In the genomic region with DNA sequence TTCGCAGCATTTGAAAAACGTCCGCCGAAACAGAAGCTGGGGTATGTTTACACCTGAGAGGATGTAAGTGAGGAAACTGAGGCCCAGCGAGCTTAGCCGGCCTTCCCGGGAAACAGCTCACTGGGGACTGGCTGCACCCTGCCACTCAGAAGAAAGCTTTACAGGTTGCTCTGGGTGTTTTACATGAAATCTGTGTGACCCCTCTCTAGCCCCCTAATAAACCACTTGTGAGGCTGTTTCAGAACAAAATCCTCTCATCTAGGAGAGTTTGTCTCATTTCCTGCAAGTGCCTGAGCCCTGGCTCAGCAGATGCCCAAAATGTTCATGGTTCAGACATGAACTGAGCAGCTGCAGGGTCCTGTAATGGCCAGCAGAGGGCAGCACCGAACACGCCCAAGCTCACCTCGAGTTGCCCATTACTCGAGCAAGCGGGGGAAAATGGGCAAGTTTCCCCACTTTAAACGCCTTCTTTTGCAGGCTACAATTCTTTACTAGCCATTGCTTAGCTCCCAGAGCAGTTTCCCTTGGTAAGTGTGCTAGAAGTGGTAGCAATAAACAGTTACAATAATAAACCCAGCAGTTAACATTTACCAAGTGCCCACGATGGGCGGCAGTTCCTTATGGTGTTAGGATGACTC, we compare ENCODE assay signal across 8 cellular contexts.
DNase-seq lines count a peak whose midpoint lies in the region; ATAC-seq and TF ChIP-seq lines count a peak whose summit lies in the region.

No MANE protein-coding gene starts in this region.

- H3K79me1 ChIP-seq in neuronal stem cell (ENCODE audit: low read depth, low read length): no peaks in the 10 kb centered on the region

- H2BK120ac ChIP-seq in neuronal stem cell (ENCODE audit: low read depth, low read length): no peak overlapping the region

- H3K4me2 ChIP-seq in DND-41 (ENCODE audit: insufficient read depth, low read length) (no peak overlapping the region), neuronal stem cell (ENCODE audit: insufficient read depth, low read length, poor library complexity, severe bottlenecking) (no peak overlapping the region)

- peak; percentile 72 for DNase-seq in DND-41
- DNase-seq in KG1 (lab: John Stamatoyannopoulos, UW): peak; percentile 27
- peak; percentile 74 for DNase-seq in RPMI8226
- peak; percentile 55 to 57 for DNase-seq in activated T-helper 1 cell treated with anti-CD3 and anti-CD28 coated beads, Interleukin-2, amount 50 U/mL, for 16 hours (ENCODE audit: low read depth in 1 of 2, low spot score in 1 of 2)
- DNase-seq in fibroblast of the conjunctiva (ENCODE audit: low read depth): peak; percentile 69
- DNase-seq in neuronal stem cell (ENCODE audit: low spot score): peak; percentile 76
- peak; percentile 65 to 68 for DNase-seq in stimulated activated naive CD8-positive, alpha-beta T cell treated with anti-CD3 and anti-CD28 coated beads, Interleukin-15, amount 100 ng/mL, for 72 hours
- DNase-seq in cortex of kidney (lab: John Stamatoyannopoulos, UW): no peak

- H3K79me2 ChIP-seq in DND-41 (ENCODE audit: insufficient read depth, low read length): no peaks in the 10 kb centered on the region

- H3K4me3 ChIP-seq in DND-41 (ENCODE audit: low read depth in 1 of 2, low read length in 2 of 2) (no peak overlapping the region), neuronal stem cell (ENCODE audit: low read length in 2 of 2) (no peak overlapping the region)

- no peak overlapping the region for H3K27ac Mint-ChIP-seq in stimulated activated naive CD8-positive, alpha-beta T cell treated with anti-CD3 and anti-CD28 coated beads, Interleukin-15, amount 100 ng/mL, for 72 hours

- H4K8ac ChIP-seq in neuronal stem cell (ENCODE audit: low read depth, low read length): no peak overlapping the region

- TF ChIP-seq CTCF in DND-41 (IDR thresholded peaks at IDR 0.05; ENCODE audit: borderline replicate concordance, extremely low read depth, low read length, poor library complexity, severe bottlenecking): peak; percentile 99

- H2AFZ ChIP-seq in DND-41 (ENCODE audit: low read depth, low read length) (0 out of 2 replicates have a peak overlapping the region, but pooled peaks have one; percentile 45), neuronal stem cell (ENCODE audit: low read length) (peak overlapping the region; percentile 9)

- no CpG with 5 or more reads among the region's 15 CpGs for WGBS in neuronal stem cell (ENCODE audit: extremely low coverage in 2 of 2, insufficient read length in 2 of 2, insufficient replicate concordance in 1 of 2), 2 donors

- no peak overlapping the region for H3K23ac ChIP-seq in neuronal stem cell (ENCODE audit: low read depth, low read length, poor library complexity)

- no peak overlapping the region for H2BK15ac ChIP-seq in neuronal stem cell (ENCODE audit: low read length)

- H3K9ac ChIP-seq in DND-41 (ENCODE audit: low read depth, low read length) (no peak overlapping the region), neuronal stem cell (ENCODE audit: low read depth, low read length, poor library complexity) (no peak overlapping the region)

- peak; percentile 93 for ATAC-seq in DND-41 (ENCODE audit: insufficient read depth, low read depth)
- ATAC-seq in stimulated activated naive CD8-positive, alpha-beta T cell treated with anti-CD3 and anti-CD28 coated beads, Interleukin-15, amount 100 ng/mL, for 72 hours: peak; percentile 74

- no peak overlapping the region for H3K14ac ChIP-seq in neuronal stem cell (ENCODE audit: low read length)

- H3K4me1 Mint-ChIP-seq in stimulated activated naive CD8-positive, alpha-beta T cell treated with anti-CD3 and anti-CD28 coated beads, Interleukin-15, amount 100 ng/mL, for 72 hours: no peaks in the 10 kb centered on the region

- H3K27me3 Mint-ChIP-seq in stimulated activated naive CD8-positive, alpha-beta T cell treated with anti-CD3 and anti-CD28 coated beads, Interleukin-15, amount 100 ng/mL, for 72 hours: peaks cover 20% of the 10 kb centered on the region

- no peak overlapping the region for H2BK5ac ChIP-seq in neuronal stem cell (ENCODE audit: low read length)

- no peak overlapping the region for H2AK5ac ChIP-seq in neuronal stem cell (ENCODE audit: low read depth, low read length)

- H4K20me1 ChIP-seq in DND-41 (ENCODE audit: insufficient read depth, low read length): no peaks in the 10 kb centered on the region

- H4K91ac ChIP-seq in neuronal stem cell (ENCODE audit: low read depth, low read length, poor library complexity): no peak overlapping the region

- no peak overlapping the region for H3K4ac ChIP-seq in neuronal stem cell (ENCODE audit: low read length)

- peaks cover 0 to 8% of the 10 kb centered on the region in 2 donors for H3K9me3 Mint-ChIP-seq in stimulated activated naive CD8-positive, alpha-beta T cell treated with anti-CD3 and anti-CD28 coated beads, Interleukin-15, amount 100 ng/mL, for 72 hours

- H3K9me3 ChIP-seq in DND-41 (ENCODE audit: insufficient read depth, low read length, severe bottlenecking) (peaks cover 2% of the 10 kb centered on the region), neuronal stem cell (replicated peaks in 1 of 2; ENCODE audit: control insufficient read depth in 2 of 2, insufficient read depth in 1 of 2, low read depth in 1 of 2, low read length in 2 of 2) (no peaks in the 10 kb centered on the region)

- H3K27ac ChIP-seq in DND-41 (ENCODE audit: low read length) (no peak overlapping the region), neuronal stem cell (replicated peaks; ENCODE audit: low read length) (no peak overlapping the region)

- peaks cover 6% of the 10 kb centered on the region for H3K27me3 ChIP-seq in DND-41 (ENCODE audit: insufficient read depth, low read length, poor library complexity)
- H3K27me3 ChIP-seq in neuronal stem cell (ENCODE audit: control insufficient read depth in 3 of 3, insufficient read depth in 3 of 3, low read depth in 1 of 3, low read length in 3 of 3): peaks cover 0 to 27% (median 0%) of the 10 kb centered on the region in 3 experiments

- H3K36me3 ChIP-seq in DND-41 (ENCODE audit: insufficient read depth, low read length): no peaks in the 10 kb centered on the region
- no peaks in the 10 kb centered on the region for H3K36me3 ChIP-seq in neuronal stem cell (replicated peaks in 1 of 2; ENCODE audit: control insufficient read depth in 2 of 2, insufficient read depth in 2 of 2, low read length in 2 of 2)

- H3K18ac ChIP-seq in neuronal stem cell (ENCODE audit: low read length): no peak overlapping the region

- no peaks in the 10 kb centered on the region for H3K4me1 ChIP-seq in DND-41 (ENCODE audit: insufficient read depth, low read length)
- peaks cover 17 to 24% of the 10 kb centered on the region in 2 donors for H3K4me1 ChIP-seq in neuronal stem cell (ENCODE audit: control insufficient read depth in 2 of 2, insufficient read depth in 1 of 2, low read depth in 1 of 2, low read length in 2 of 2)

- H2BK12ac ChIP-seq in neuronal stem cell (ENCODE audit: low read length): no peak overlapping the region

- H3K4me3 Mint-ChIP-seq in stimulated activated naive CD8-positive, alpha-beta T cell treated with anti-CD3 and anti-CD28 coated beads, Interleukin-15, amount 100 ng/mL, for 72 hours: no peak overlapping the region
